In genomic region chr18:21112140-21112473, GRCh38 we compare ENCODE assay signal across 8 cellular contexts. TPM values are rescaled to one million over a fixed set of nuclear protein-coding genes. Genes with fewer than 3 reads are reported as not detected.
DNase-seq lines count a peak whose midpoint lies in the region; ATAC-seq and TF ChIP-seq lines count a peak whose summit lies in the region.

No MANE protein-coding gene starts in this region.

- no peaks in the 10 kb centered on the region for H3K9me3 Mint-ChIP-seq in activated CD8-positive, alpha-beta T cell treated with anti-CD3 and anti-CD28 coated beads, Interleukin-2, amount 10 ng/mL, durations not matched to agents 7 days and 5 days (ENCODE audit: insufficient read depth)

- under 1% methylated on average over 16 of the region's 16 CpGs for WGBS in prostate gland

- intact Hi-C loops in prostate gland (cut with DNase I) = loop anchor here (10.0 kb wide), 1 partner anchor 137 kb away; no protein-coding TSS in a partner anchor

- TF ChIP-seq CTCF in fibroblast of villous mesenchyme (IDR thresholded peaks at IDR 0.05; ENCODE audit: insufficient read depth, low read depth, low read length) (no peak), prostate gland (IDR thresholded peaks at IDR 0.05) (peak in 1 of 4 experiments; percentile 17)

- H3K4me1 Mint-ChIP-seq in activated CD8-positive, alpha-beta T cell treated with anti-CD3 and anti-CD28 coated beads, Interleukin-2, amount 10 ng/mL, durations not matched to agents 7 days and 5 days (ENCODE audit: low read depth) = peaks cover 6% of the 10 kb centered on the region

- H3K4me3 ChIP-seq in fibroblast of villous mesenchyme (ENCODE audit: low read depth, low read length) (peak overlapping the region; percentile 80), prostate gland (peak overlapping the region; percentile 88 to 98)

- CTCF ChIA-PET in activated CD8-positive, alpha-beta T cell treated with anti-CD3 and anti-CD28 coated beads, Interleukin-2, amount 10 ng/mL, durations not matched to agents 7 days and 5 days (lab: Charles Lee) = interaction anchor here (1.0 to 1.6 kb wide), 3 partner anchors 11 to 79 kb away, joined by 4 to 6 read pairs (median 4); no protein-coding TSS in a partner anchor

- no peaks in the 10 kb centered on the region for H3K27me3 Mint-ChIP-seq in activated CD8-positive, alpha-beta T cell treated with anti-CD3 and anti-CD28 coated beads, Interleukin-2, amount 10 ng/mL, durations not matched to agents 7 days and 5 days (ENCODE audit: low read depth)

- H3K36me3 Mint-ChIP-seq in activated CD8-positive, alpha-beta T cell treated with anti-CD3 and anti-CD28 coated beads, Interleukin-2, amount 10 ng/mL, durations not matched to agents 7 days and 5 days (ENCODE audit: low read depth) = peaks cover 12% of the 10 kb centered on the region

- TF ChIP-seq POLR2A in prostate gland (IDR thresholded peaks at IDR 0.05) = no peak

- peak overlapping the region; percentile 93 for H3K27ac Mint-ChIP-seq in activated CD8-positive, alpha-beta T cell treated with anti-CD3 and anti-CD28 coated beads, Interleukin-2, amount 10 ng/mL, durations not matched to agents 7 days and 5 days

- no peak overlapping the region for H3K4me3 Mint-ChIP-seq in activated CD8-positive, alpha-beta T cell treated with anti-CD3 and anti-CD28 coated beads, Interleukin-2, amount 10 ng/mL, durations not matched to agents 7 days and 5 days

- DNase-seq in activated effector memory CD4-positive, alpha-beta T cell treated with anti-CD3 and anti-CD28 coated beads, Interleukin-2, amount 50 U/mL, for 16 hours = peak; percentile 84
- no peak for DNase-seq in activated effector memory CD4-positive, alpha-beta T cell treated with Interleukin-2 at 50 U/mL for 16 hours
- no peak for DNase-seq in activated CD8-positive, alpha-beta T cell treated with anti-CD3 and anti-CD28 coated beads, Interleukin-2, amount 10 ng/mL, durations not matched to agents 7 days and 5 days
- DNase-seq in fibroblast of villous mesenchyme (ENCODE audit: low read depth) (no peak), prostate gland (ENCODE audit: low spot score) (no peak), iPS-NIHi11 (ENCODE audit: low spot score) (no peak), Kasumi-1 (lab: John Stamatoyannopoulos, UW) (no peak)

- no peaks in the 10 kb centered on the region for H3K27me3 ChIP-seq in prostate gland (replicated peaks; ENCODE audit: insufficient read depth)

- no peaks in the 10 kb centered on the region for H3K36me3 ChIP-seq in prostate gland

- peak overlapping the region; percentile 97 to 99 for H3K27ac ChIP-seq in prostate gland

- ATAC-seq in activated CD8-positive, alpha-beta T cell treated with anti-CD3 and anti-CD28 coated beads, Interleukin-2, amount 10 ng/mL, durations not matched to agents 7 days and 5 days = no peak
- ATAC-seq in GM18870 (IDR thresholded peaks at IDR 0.05; ENCODE audit: unreplicated experiment) = no peak

- H3K4me1 ChIP-seq in prostate gland (replicated peaks) = no peaks in the 10 kb centered on the region

- POLR2A ChIA-PET in activated CD8-positive, alpha-beta T cell treated with anti-CD3 and anti-CD28 coated beads, Interleukin-2, amount 10 ng/mL, durations not matched to agents 7 days and 5 days (lab: Charles Lee) = interaction anchor here (0.7 to 1.9 kb wide), 9 partner anchors 10 to 488 kb away, joined by 3 to 7 read pairs (median 3); partner anchors contain the start of gene ESCO1

- H3K9me3 ChIP-seq in prostate gland = no peaks in the 10 kb centered on the region

RNA-seq across cellular contexts. Expression of gene ROCK1, which starts 0.5 kb away (rescaled TPM):
- total RNA-seq in activated CD8-positive, alpha-beta T cell treated with anti-CD3 and anti-CD28 coated beads, Interleukin-2, amount 10 ng/mL, durations not matched to agents 7 days and 5 days = 10 to 100 TPM; 63.7 to 69.4 TPM
- total RNA-seq in fibroblast of villous mesenchyme (42.5 and 55.3 TPM in 2 replicates), prostate gland (10 to 100 TPM; 32.2 to 35.2 TPM)
